8 cellular contexts compared by ENCODE assay signal in genomic region chrX:47623540-47624027, GRCh38. TPM values are rescaled to one million over a fixed set of nuclear protein-coding genes. Genes with fewer than 3 reads are reported as not detected.
DNase-seq lines count a peak whose midpoint lies in the region; ATAC-seq and TF ChIP-seq lines count a peak whose summit lies in the region.

No MANE protein-coding gene starts in this region.

- H3K27ac Mint-ChIP-seq in MCF 10A (ENCODE audit: low read depth, unreplicated experiment): no peak overlapping the region

- BruUV-seq in MCF 10A (replicated peaks; lab: Mats Ljungman, UMichigan): no TSS peak

- H3K27me3 ChIP-seq in neuron (ENCODE audit: insufficient read depth, low read length): no peaks in the 10 kb centered on the region

- peaks cover 6% of the 10 kb centered on the region for H3K36me3 Mint-ChIP-seq in MCF 10A (ENCODE audit: insufficient read depth, unreplicated experiment)

- no peaks in the 10 kb centered on the region for H3K27me3 Mint-ChIP-seq in MCF 10A (ENCODE audit: insufficient read depth, unreplicated experiment)

- no peaks in the 10 kb centered on the region for H3K9me3 ChIP-seq in neuron (ENCODE audit: low read length)

- CTCF ChIA-PET in MCF 10A (lab: Yijun Ruan, JAX): interaction anchor here (2.3 kb wide), 1 partner anchor 83 kb away, joined by 7 read pairs; no protein-coding TSS in a partner anchor

- POLR2A ChIA-PET in MCF 10A (lab: Yijun Ruan, JAX): interaction anchor here (1.0 kb wide), 1 partner anchor 41 kb away, joined by 6 read pairs; the partner anchor contains the start of gene TIMP1

- intact Hi-C loops in MCF 10A (cut with micrococcal nuclease): no loop called here

- TF ChIP-seq CTCF in MCF 10A (IDR thresholded peaks at IDR 0.05; ENCODE audit: unreplicated experiment): no peak

- H3K36me3 ChIP-seq in neuron (ENCODE audit: insufficient read depth, low read length): no peaks in the 10 kb centered on the region

- H3K4me3 ChIP-seq in neuron (ENCODE audit: low read length): peak overlapping the region; percentile 42

- in situ Hi-C loops in T47D (cut with HindIII; ENCODE audit: low pct_unique_long_range_greater_than_20kb, low sequenced_read_pairs): no loop called here

- H3K4me1 Mint-ChIP-seq in MCF 10A (ENCODE audit: insufficient read depth, unreplicated experiment): no peaks in the 10 kb centered on the region

- DNase-seq in T47D (ENCODE audit: low read depth in 1 of 2, low spot score in 1 of 2) (peak; percentile 90 to 92), MCF 10A (ENCODE audit: unreplicated experiment) (no peak), NCI-H69 (lab: John Stamatoyannopoulos, UW) (peak; percentile 94), fibroblast of the conjunctiva (ENCODE audit: low read depth) (peak; percentile 45), GDM1 (lab: John Stamatoyannopoulos, UW) (no peak)
- DNase-seq in activated effector memory CD4-positive, alpha-beta T cell treated with Interleukin-2 at 50 U/mL for 16 hours: peak; percentile 17

- no peak for ATAC-seq in HG02571 (IDR thresholded peaks at IDR 0.05; ENCODE audit: unreplicated experiment)

- peaks cover 15% of the 10 kb centered on the region for H3K9me3 Mint-ChIP-seq in MCF 10A (ENCODE audit: unreplicated experiment)

- no peak overlapping the region for H2AFZ ChIP-seq in neuron (ENCODE audit: low read depth, low read length)

- H3K4me1 ChIP-seq in neuron (ENCODE audit: insufficient read depth, low read length): no peaks in the 10 kb centered on the region

- H3K4me3 Mint-ChIP-seq in MCF 10A (ENCODE audit: unreplicated experiment): no peak overlapping the region

RNA-seq across cellular contexts. Expression of gene SYN1, which starts 3.9 kb away (rescaled TPM):
- total RNA-seq in MCF 10A (2022): 0.27 and 0.49 TPM in 2 replicates

RNA-seq across cellular contexts. Expression of gene CFP, which starts 6.1 kb away (rescaled TPM):
- total RNA-seq in MCF 10A (2022): 0.56 and 0.71 TPM in 2 replicates

RNA-seq across cellular contexts. Expression of gene ELK1, which starts 26.8 kb away (rescaled TPM):
- 48.8 and 51.7 TPM in 2 replicates for total RNA-seq in MCF 10A (2022)

RNA-seq across cellular contexts. Expression of gene UXT, which starts 35.4 kb away (rescaled TPM):
- total RNA-seq in MCF 10A (2022): 112 and 140 TPM in 2 replicates

RNA-seq across cellular contexts. Expression of gene TIMP1, which starts 41.3 kb away (rescaled TPM):
- 647 and 720 TPM in 2 replicates for total RNA-seq in MCF 10A (2022)

Comparison
In these comparisons a context has a peak if more than half of its experiments do, and no peak if none do; other contexts are left out.
1. DNase-seq: peak in T47D (2 of 2), NCI-H69 (single experiment), activated effector memory CD4-positive, alpha-beta T cell treated with Interleukin-2 at 50 U/mL for 16 hours (single experiment) and fibroblast of the conjunctiva (single experiment); none in MCF 10A (single experiment) and GDM1 (single experiment).